In the genomic region with DNA sequence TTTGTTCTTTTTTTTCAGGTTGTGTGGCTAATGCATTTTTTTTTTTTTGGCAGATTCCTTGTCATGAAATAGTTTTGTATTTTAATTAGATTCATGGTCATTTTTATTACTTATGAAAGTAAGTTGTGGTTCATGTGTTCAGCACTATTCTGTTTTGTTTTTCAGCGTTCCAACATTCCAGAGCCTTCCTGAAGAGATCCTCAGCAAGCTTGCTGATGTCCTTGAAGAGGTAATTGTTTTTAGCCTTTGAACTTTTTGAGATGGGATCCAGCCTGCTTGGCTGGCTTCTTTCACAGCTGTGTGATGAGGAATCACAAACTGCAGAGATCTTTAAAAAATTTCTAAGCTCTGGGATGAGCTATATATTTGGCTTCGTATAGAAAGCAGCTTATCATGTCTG, we compare ENCODE assay signal across 21 cellular contexts.
"Had no signal": no experiment of that assay in that cellular context is flagged by ENCODE, and none has a peak within 500 bp of the region (broad histone marks: within the 10 kb centered on the region; RNA-seq: fewer than 3 reads in every experiment).

No MANE protein-coding gene starts in this region.

- H3K36me3 Mint-ChIP-seq: natural killer cell; stimulated activated effector memory CD8-positive, alpha-beta T cell treated with anti-CD3 and anti-CD28 coated beads, Interleukin-12 subunit alpha, Interleukin-12 subunit beta, amount 100 ng/mL, for 72 hours had no signal

- H3K36me3 ChIP-seq: esophagus muscularis mucosa, gastrocnemius medialis, pancreas had no signal

- DNase-seq: effector memory CD4-positive, alpha-beta T cell; gastrocnemius medialis; glutamatergic neuron; kidney; left cardiac atrium; left ventricle myocardium superior; mucosa of descending colon; natural killer cell; occipital lobe; pancreas; right cardiac atrium; stimulated activated CD4-positive, alpha-beta T cell treated with anti-CD3 and anti-CD28 coated beads, Interleukin-4, amount 100 ng/mL, for 1 hour; stimulated activated CD8-positive, alpha-beta memory T cell treated with anti-CD3 and anti-CD28 coated beads, Interleukin-4, amount 100 ng/mL, for 48 hours; stimulated activated naive CD8-positive, alpha-beta T cell treated with anti-CD3 and anti-CD28 coated beads, Interleukin-15, Interleukin-2, amounts not matched to agents 100 U/mL and 50 U/mL, for 24 hours; trophoblast cell had no signal

- H3K9me3 Mint-ChIP-seq: stimulated activated effector memory CD8-positive, alpha-beta T cell treated with anti-CD3 and anti-CD28 coated beads, Interleukin-12 subunit alpha, Interleukin-12 subunit beta, amount 100 ng/mL, for 72 hours had no signal

- H3K4me3 ChIP-seq: esophagus muscularis mucosa, gastrocnemius medialis, lung, mucosa of descending colon, pancreas had no signal

- ATAC-seq: gastrocnemius medialis; left cardiac atrium; left ventricle myocardium superior; mucosa of descending colon; natural killer cell; pancreas; right cardiac atrium; stimulated activated effector memory CD8-positive, alpha-beta T cell treated with anti-CD3 and anti-CD28 coated beads, Interleukin-12 subunit alpha, Interleukin-12 subunit beta, amount 100 ng/mL, for 72 hours; stimulated activated naive CD8-positive, alpha-beta T cell treated with anti-CD3 and anti-CD28 coated beads, Interleukin-15, Interleukin-2, amounts not matched to agents 100 U/mL and 50 U/mL, for 24 hours had no signal

- H3K27ac Mint-ChIP-seq: natural killer cell; progenitor cell of endocrine pancreas; stimulated activated effector memory CD8-positive, alpha-beta T cell treated with anti-CD3 and anti-CD28 coated beads, Interleukin-12 subunit alpha, Interleukin-12 subunit beta, amount 100 ng/mL, for 72 hours had no signal

- H3K27ac ChIP-seq: epithelial cell of prostate, esophagus muscularis mucosa, gastrocnemius medialis, pancreas had no signal

- H3K4me1 Mint-ChIP-seq: natural killer cell; stimulated activated effector memory CD8-positive, alpha-beta T cell treated with anti-CD3 and anti-CD28 coated beads, Interleukin-12 subunit alpha, Interleukin-12 subunit beta, amount 100 ng/mL, for 72 hours had no signal

- H3K4me1 ChIP-seq: esophagus muscularis mucosa, gastrocnemius medialis, pancreas had no signal

- H3K9me3 ChIP-seq: esophagus muscularis mucosa, gastrocnemius medialis, mucosa of descending colon, pancreas had no signal

- FAIRE-seq: kidney, pancreas, urothelium cell line had no signal

- H3K27me3 Mint-ChIP-seq: progenitor cell of endocrine pancreas had no signal

- H3K4me3 Mint-ChIP-seq: natural killer cell; stimulated activated effector memory CD8-positive, alpha-beta T cell treated with anti-CD3 and anti-CD28 coated beads, Interleukin-12 subunit alpha, Interleukin-12 subunit beta, amount 100 ng/mL, for 72 hours had no signal

- H3K27me3 ChIP-seq: esophagus muscularis mucosa, gastrocnemius medialis, pancreas had no signal
